Comparison of ENCODE assay signal across 8 cellular contexts in the genomic region with DNA sequence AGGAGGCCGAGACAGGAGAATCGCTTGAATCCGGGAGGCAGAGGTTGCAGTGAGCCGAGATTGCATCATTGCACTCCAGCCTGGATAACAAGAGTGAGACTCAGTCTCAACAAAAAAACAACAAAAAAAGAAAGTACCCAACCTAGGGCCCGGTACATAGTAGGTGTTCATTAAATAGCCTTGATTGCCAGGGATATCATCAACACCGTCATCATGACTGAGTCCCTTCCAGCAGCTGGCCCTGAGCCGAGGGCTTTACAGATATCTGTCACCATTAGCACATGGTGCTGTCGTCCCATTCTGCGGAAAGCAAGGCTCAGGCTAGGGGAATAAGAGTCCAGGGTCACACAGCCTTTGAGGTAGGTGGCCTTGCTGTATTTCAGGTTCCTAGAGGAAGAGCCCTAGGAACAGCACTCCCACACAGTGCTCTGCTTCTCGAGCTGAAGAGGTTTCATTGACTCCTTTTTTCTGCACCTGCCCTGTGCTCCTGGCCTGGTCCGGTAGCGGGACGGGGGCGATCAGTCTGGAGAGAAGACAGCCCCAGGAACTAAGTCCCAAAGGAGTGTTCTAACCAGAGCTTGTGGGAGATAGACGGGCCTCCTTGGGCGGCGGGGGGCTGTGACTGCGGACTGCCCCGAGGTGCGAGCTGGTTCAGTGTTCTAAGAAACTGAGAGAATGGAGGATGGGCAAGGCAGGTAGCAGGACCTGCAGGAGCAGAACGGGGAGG. TPM values are rescaled to one million over a fixed set of nuclear protein-coding genes. Genes with fewer than 3 reads are reported as not detected.
DNase-seq lines count a peak whose midpoint lies in the region; ATAC-seq, FAIRE-seq and TF ChIP-seq lines count a peak whose summit lies in the region.

No MANE protein-coding gene starts in this region.

- H3K27me3 ChIP-seq in CD4-positive, CD25-positive, alpha-beta regulatory T cell (ENCODE audit: control insufficient read depth, insufficient read depth, low read length), result peaks cover 7% of the 10 kb centered on the region
- H3K27me3 ChIP-seq in Panc1 (ENCODE audit: control insufficient read depth, insufficient read depth, low read length) (no peaks in the 10 kb centered on the region), pancreas (no peaks in the 10 kb centered on the region)

- CTCF ChIA-PET in Panc1 (lab: Charles Lee), result interaction anchor here (0.6 kb wide), 1 partner anchor 70 kb away, joined by 3 read pairs; no protein-coding TSS in a partner anchor

- WGBS in pancreas, 2 donors, result 36 to 38% methylated on average over 21 of the region's 21 CpGs

- ATAC-seq in CD4-positive, CD25-positive, alpha-beta regulatory T cell (ENCODE audit: low read depth in 2 of 2), result no peak
- ATAC-seq in Panc1, result peak; percentile 21
- peak; percentile 1 to 3 (median 2) for ATAC-seq in pancreas
- ATAC-seq in GM21717 (IDR thresholded peaks at IDR 0.05; ENCODE audit: unreplicated experiment), result no peak

- POLR2A ChIA-PET in Panc1 (lab: Charles Lee), result interaction anchor here (0.5 kb wide), 1 partner anchor 491 kb away, joined by 5 read pairs; no protein-coding TSS in a partner anchor

- H3K36me3 Mint-ChIP-seq in CD4-positive, CD25-positive, alpha-beta regulatory T cell, result no peaks in the 10 kb centered on the region

- no peaks in the 10 kb centered on the region for H3K9me3 ChIP-seq in CD4-positive, CD25-positive, alpha-beta regulatory T cell (ENCODE audit: control insufficient read depth in 2 of 2, low read length in 2 of 2)
- H3K9me3 ChIP-seq in Panc1 (ENCODE audit: control insufficient read depth, insufficient read depth, low read depth, low read length) (no peaks in the 10 kb centered on the region), pancreas (no peaks in the 10 kb centered on the region)

- no peak for DNase-seq in CD4-positive, CD25-positive, alpha-beta regulatory T cell
- DNase-seq in Panc1 (ENCODE audit: low read depth, low spot score) (no peak), erythroblast (lab: John Stamatoyannopoulos, UW) (peak; percentile 62 to 72), pancreas (peak in 4 of 6 donors; percentile 50 to 72 (median 62)), DMS153 treated with DMSO at 0.1 percent for 48 hours (lab: John Stamatoyannopoulos, UW; ENCODE audit: unreplicated experiment) (no peak), NCI-H226 (no peak), SW 1271 (lab: John Stamatoyannopoulos, UW) (no peak)

- H3K36me3 ChIP-seq in CD4-positive, CD25-positive, alpha-beta regulatory T cell (ENCODE audit: control insufficient read depth, insufficient read depth, low read length), result no peaks in the 10 kb centered on the region
- H3K36me3 ChIP-seq in Panc1 (ENCODE audit: control insufficient read depth, insufficient read depth, low read length) (no peaks in the 10 kb centered on the region), pancreas (no peaks in the 10 kb centered on the region)

- H3K4me3 Mint-ChIP-seq in CD4-positive, CD25-positive, alpha-beta regulatory T cell, result peak overlapping the region in 3 of 4 donors; percentile 39 to 68 (median 52)

- H3K4me1 Mint-ChIP-seq in CD4-positive, CD25-positive, alpha-beta regulatory T cell, result peaks cover 0 to 28% (median 8%) of the 10 kb centered on the region in 4 donors

- H3K4me1 ChIP-seq in CD4-positive, CD25-positive, alpha-beta regulatory T cell (ENCODE audit: control insufficient read depth, insufficient read depth, low read length, poor library complexity, severe bottlenecking), result peaks cover 14% of the 10 kb centered on the region
- H3K4me1 ChIP-seq in Panc1 (ENCODE audit: control insufficient read depth, insufficient read depth, low read length) (peaks cover 34% of the 10 kb centered on the region), pancreas (peaks cover 30 to 48% (median 39%) of the 10 kb centered on the region in 3 donors)

- no peak overlapping the region for H3K4me3 ChIP-seq in CD4-positive, CD25-positive, alpha-beta regulatory T cell (ENCODE audit: low read depth, low read length)
- peak overlapping the region in 1 of 2 experiments; percentile 21; a peak in 1 of 4 replicates for H3K4me3 ChIP-seq in Panc1 (ENCODE audit: low read depth in 2 of 2, low read length in 2 of 2)
- peak overlapping the region in 2 of 4 donors; percentile 34 to 41 for H3K4me3 ChIP-seq in pancreas

- BruUV-seq in Panc1 (replicated peaks; lab: Mats Ljungman, UMichigan), result no TSS peak

- H3K9me3 Mint-ChIP-seq in CD4-positive, CD25-positive, alpha-beta regulatory T cell, result peaks cover 0 to 2% (median 0%) of the 10 kb centered on the region in 7 donors

- no peak overlapping the region for H3K27ac ChIP-seq in CD4-positive, CD25-positive, alpha-beta regulatory T cell (ENCODE audit: insufficient read depth, low read length, poor library complexity, severe bottlenecking)
- H3K27ac ChIP-seq in Panc1 (ENCODE audit: low read length), result 0 out of 2 replicates have a peak overlapping the region, but pooled peaks have one; percentile 39
- peak overlapping the region; percentile 90 to 96 (median 94) for H3K27ac ChIP-seq in pancreas

- H3K27ac Mint-ChIP-seq in CD4-positive, CD25-positive, alpha-beta regulatory T cell, result no peak overlapping the region

- no peak for FAIRE-seq in pancreas (lab: Jason Lieb, UNC)

- no peak for TF ChIP-seq POLR2A in erythroblast (IDR thresholded peaks at IDR 0.05; ENCODE audit: low read length)

- H3K27me3 Mint-ChIP-seq in CD4-positive, CD25-positive, alpha-beta regulatory T cell, result peaks cover 51% of the 10 kb centered on the region

- in situ Hi-C loops in Panc1 (cut with HindIII; ENCODE audit: low pct_unique_long_range_greater_than_20kb, low sequenced_read_pairs), result no loop called here

- intact Hi-C loops in Panc1 (cut with micrococcal nuclease; ENCODE audit: unreplicated experiment), result no loop called here
- intact Hi-C loops in pancreas (cut with DNase I), result no loop called here

- TF ChIP-seq CTCF in Panc1 (IDR thresholded peaks at IDR 0.05) (no peak), pancreas (IDR thresholded peaks at IDR 0.05) (no peak)

RNA-seq across cellular contexts. Expression of gene CXXC5, which starts 48.2 kb away (rescaled TPM):
- total RNA-seq in CD4-positive, CD25-positive, alpha-beta regulatory T cell, result 4.6 TPM
- polyA plus RNA-seq in CD4-positive, CD25-positive, alpha-beta regulatory T cell, result 10 to 100 TPM in 1 of 4 donors, 1 to 10 TPM in 3; 7.2 to 12.7 (median 8.4) TPM
- total RNA-seq in Panc1 (2021; ENCODE audit: unreplicated experiment) (85.0 TPM), pancreas (10 to 100 TPM; 39.5 to 70.5 (median 45.4) TPM)
- 151 TPM for polyA plus RNA-seq in Panc1 (2012; ENCODE audit: insufficient read length)
- 10 to 100 TPM; 33.0 to 36.4 TPM for polyA plus RNA-seq in pancreas

Comparison
In these comparisons a context has a peak if more than half of its experiments do, and no peak if none do; other contexts are left out.
1. ATAC-seq: peak in Panc1 (single experiment) and pancreas (4 of 4); none in CD4-positive, CD25-positive, alpha-beta regulatory T cell (0 of 2) and GM21717 (single experiment).
2. DNase-seq: peak in erythroblast (2 of 2) and pancreas (4 of 6); none in CD4-positive, CD25-positive, alpha-beta regulatory T cell (0 of 3), Panc1 (single experiment), DMS153 treated with DMSO at 0.1 percent for 48 hours (single experiment), NCI-H226 (single experiment) and SW 1271 (0 of 2).